ENCODE assay signal across 27 cellular contexts in genomic region chr7:129714514-129715063, GRCh38.
"Had no signal": no experiment of that assay in that cellular context is flagged by ENCODE, and none has a peak within 500 bp of the region (broad histone marks: within the 10 kb centered on the region; RNA-seq: fewer than 3 reads in every experiment).

No MANE protein-coding gene starts in this region.

- H3K4me1 ChIP-seq: foreskin keratinocyte, gastroesophageal sphincter, pancreas, suprapubic skin, transverse colon, vagina had no signal

- H3K27ac ChIP-seq: dorsolateral prefrontal cortex, foreskin keratinocyte, gastroesophageal sphincter, heart left ventricle, hepatocyte, neutrophil, pancreas, right lobe of liver, suprapubic skin, transverse colon, vagina had no signal

- H3K79me2 ChIP-seq: hepatocyte had no signal

- ATAC-seq: esophagus mucosa; foreskin keratinocyte; gastroesophageal sphincter; heart left ventricle; left colon; left ventricle myocardium superior; mucosa of descending colon; natural killer cell treated with Interleukin-12 subunit alpha and Interleukin-12 subunit beta and Interleukin-15 and Interleukin-18, amount 100 ng/mL, for 72 hours; pancreas; right lobe of liver; stimulated activated naive CD8-positive, alpha-beta T cell treated with anti-CD3 and anti-CD28 coated beads, Interleukin-15, amount 100 ng/mL, for 72 hours had no signal

- H3K9me3 Mint-ChIP-seq: mesothelial cell of epicardium; naive B cell; natural killer cell treated with Interleukin-12 subunit alpha and Interleukin-12 subunit beta and Interleukin-15 and Interleukin-18, amount 100 ng/mL, for 72 hours; neural crest cell; stimulated activated naive CD8-positive, alpha-beta T cell treated with anti-CD3 and anti-CD28 coated beads, Interleukin-15, amount 100 ng/mL, for 72 hours had no signal

- H3K4me3 Mint-ChIP-seq: mesothelial cell of epicardium; naive B cell; natural killer cell treated with Interleukin-12 subunit alpha and Interleukin-12 subunit beta and Interleukin-15 and Interleukin-18, amount 100 ng/mL, for 72 hours; neural crest cell; stimulated activated naive CD8-positive, alpha-beta T cell treated with anti-CD3 and anti-CD28 coated beads, Interleukin-15, amount 100 ng/mL, for 72 hours had no signal

- H3K4me2 ChIP-seq: hepatocyte had no signal

- FAIRE-seq: colon, pancreas, small intestine had no signal

- H3K4me1 Mint-ChIP-seq: naive B cell; neural crest cell; stimulated activated naive CD8-positive, alpha-beta T cell treated with anti-CD3 and anti-CD28 coated beads, Interleukin-15, amount 100 ng/mL, for 72 hours had no signal

- H3K9me3 ChIP-seq: gastroesophageal sphincter, heart left ventricle, mucosa of descending colon, neutrophil, pancreas, right lobe of liver, suprapubic skin, transverse colon, vagina had no signal

- DNase-seq: dorsolateral prefrontal cortex; effector CD4-positive, alpha-beta T cell; foreskin keratinocyte; heart left ventricle; left colon; left ventricle myocardium superior; mesenchymal stem cell; mucosa of descending colon; naive B cell; pancreas; right lobe of liver; small intestine; stimulated activated CD4-positive, alpha-beta T cell treated with anti-CD3 and anti-CD28 coated beads, Interleukin-15, amount 100 ng/mL, for 24 hours; stimulated activated CD4-positive, alpha-beta T cell treated with anti-CD3 and anti-CD28 coated beads, Interleukin-2, amount 100 ng/mL, for 48 hours; stimulated activated naive CD4-positive, alpha-beta T cell; stimulated activated naive CD8-positive, alpha-beta T cell treated with anti-CD3 and anti-CD28 coated beads, Interleukin-15, amount 100 ng/mL, for 72 hours; transverse colon had no signal

- H2AFZ ChIP-seq: hepatocyte had no signal

- H3K27me3 Mint-ChIP-seq: naive B cell; natural killer cell treated with Interleukin-12 subunit alpha and Interleukin-12 subunit beta and Interleukin-15 and Interleukin-18, amount 100 ng/mL, for 72 hours; stimulated activated naive CD8-positive, alpha-beta T cell treated with anti-CD3 and anti-CD28 coated beads, Interleukin-15, amount 100 ng/mL, for 72 hours had no signal

- H3K27me3 ChIP-seq: dorsolateral prefrontal cortex, foreskin keratinocyte, gastroesophageal sphincter, heart left ventricle, hepatocyte, neutrophil, pancreas, right lobe of liver, suprapubic skin, transverse colon, vagina had no signal

- H3K4me3 ChIP-seq: dorsolateral prefrontal cortex, gastroesophageal sphincter, heart left ventricle, hepatocyte, mucosa of descending colon, pancreas, right lobe of liver, suprapubic skin, transverse colon, vagina had no signal

- H3K27ac Mint-ChIP-seq: mesothelial cell of epicardium; natural killer cell treated with Interleukin-12 subunit alpha and Interleukin-12 subunit beta and Interleukin-15 and Interleukin-18, amount 100 ng/mL, for 72 hours; stimulated activated naive CD8-positive, alpha-beta T cell treated with anti-CD3 and anti-CD28 coated beads, Interleukin-15, amount 100 ng/mL, for 72 hours had no signal
